ENCODE assay signal across 11 cellular contexts in the genomic region with DNA sequence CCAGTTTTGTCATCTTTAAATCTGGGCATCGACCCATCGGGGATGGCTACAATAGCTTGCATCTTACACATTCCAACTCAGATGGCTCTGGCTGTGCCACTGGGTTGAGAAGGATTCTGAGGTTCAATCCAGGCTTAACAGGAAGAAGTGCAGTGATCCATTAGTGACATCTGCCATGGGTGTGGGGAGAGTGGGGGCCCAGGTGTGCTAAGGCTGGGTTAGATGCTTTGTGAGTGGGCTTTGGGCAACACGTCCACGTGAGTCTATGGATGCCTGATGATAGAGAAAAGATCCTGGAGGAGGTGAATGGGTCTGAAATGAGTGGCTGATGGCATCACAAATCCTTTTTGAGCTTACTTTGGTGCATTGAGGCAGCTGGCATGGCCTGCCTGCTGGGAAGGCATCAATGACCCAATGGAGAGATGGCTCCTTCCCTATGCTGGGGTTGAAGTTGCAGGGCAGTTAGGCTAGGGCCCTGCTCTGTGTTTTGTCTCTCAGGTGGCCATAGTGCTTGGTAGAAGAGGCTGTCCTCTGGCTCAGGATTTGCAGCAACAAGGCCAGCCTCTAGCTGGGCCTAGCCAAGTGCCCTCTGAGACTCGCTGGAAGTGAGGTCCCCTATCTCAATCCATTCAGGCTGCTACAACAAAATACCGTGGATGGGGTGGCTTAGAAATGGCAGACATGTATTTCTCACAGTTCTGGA. TPM values are rescaled to one million over a fixed set of nuclear protein-coding genes. Genes with fewer than 3 reads are reported as not detected.
DNase-seq lines count a peak whose midpoint lies in the region; ATAC-seq, FAIRE-seq and TF ChIP-seq lines count a peak whose summit lies in the region.
"Had no signal": no experiment of that assay in that cellular context is flagged by ENCODE, and none has a peak within 500 bp of the region (broad histone marks: within the 10 kb centered on the region; RNA-seq: fewer than 3 reads in every experiment).

No MANE protein-coding gene starts in this region.

- 100% methylated on average over 2 of the region's 6 CpGs; no CpG with 5 or more reads in 1 of the 2 experiments for WGBS in IMR-90 (ENCODE audit: extremely low coverage in 2 of 2, insufficient read length in 1 of 2), 2 experiments
- WGBS in spleen, 5 donors, result 71 to 91% (median 80%) methylated on average over 6 of the region's 6 CpGs

- no peak for TF ChIP-seq CTCF in IMR-90 (conservative IDR thresholded peaks at IDR 0.05; ENCODE audit: low read depth, low read length)
- no peak for TF ChIP-seq CTCF in astrocyte (IDR thresholded peaks at IDR 0.05; ENCODE audit: insufficient read depth, low read depth, low read length)
- TF ChIP-seq CTCF in spleen (IDR thresholded peaks at IDR 0.05 in 8 of 11, conservative IDR thresholded peaks at IDR 0.05 in 3 of 11), result no peak

- peak overlapping the region; percentile 47; the same call in 1 of the 2 replicates for H4K5ac ChIP-seq in IMR-90 (ENCODE audit: low read depth, low read length)

- no peak overlapping the region for H3K4me3 ChIP-seq in IMR-90 (ENCODE audit: insufficient read depth, low read depth, low read length)
- H3K4me3 ChIP-seq in astrocyte (ENCODE audit: insufficient read depth, low read depth, low read length), result no peak overlapping the region
- H3K4me3 ChIP-seq in spleen, result no peak overlapping the region
- H3K4me3 ChIP-seq: HAP-1 had no signal

- POLR2A ChIA-PET in IMR-90 (lab: Charles Lee; ENCODE audit: unreplicated experiment), result interaction anchor here (2.4 kb wide), 1 partner anchor 147 kb away, joined by 8 read pairs; a partner anchor contains a TSS

- H3K27ac ChIP-seq in IMR-90 (ENCODE audit: insufficient read depth, low read length) (peak overlapping the region; percentile 89), astrocyte (ENCODE audit: low read depth, low read length) (peak overlapping the region; percentile 85), spleen (peak overlapping the region in 7 of 8 donors; percentile 32 to 91 (median 80))

- H3K4me1 ChIP-seq in IMR-90 (ENCODE audit: control insufficient read depth, insufficient read depth, low read length) (peaks cover 48% of the 10 kb centered on the region), astrocyte (ENCODE audit: insufficient read depth, low read length) (peaks cover 65% of the 10 kb centered on the region), spleen (peaks cover 41 to 84% (median 61%) of the 10 kb centered on the region in 6 donors)

- H3K4me2 ChIP-seq in IMR-90 (ENCODE audit: low read depth, low read length), result no peak overlapping the region
- H3K4me2 ChIP-seq in astrocyte (ENCODE audit: low read length), result peak overlapping the region; percentile 66

- H3K9me3 Mint-ChIP-seq in astrocyte (ENCODE audit: unreplicated experiment), result no peaks in the 10 kb centered on the region
- H3K9me3 Mint-ChIP-seq: CD4-positive, alpha-beta memory T cell had no signal

- H3K36me3 Mint-ChIP-seq in astrocyte (ENCODE audit: low read depth, unreplicated experiment), result no peaks in the 10 kb centered on the region

- H3K27me3 Mint-ChIP-seq in astrocyte (ENCODE audit: low read depth, unreplicated experiment), result no peaks in the 10 kb centered on the region
- H3K27me3 Mint-ChIP-seq: CD4-positive, alpha-beta memory T cell had no signal

- peak overlapping the region; percentile 100 for H2BK120ac ChIP-seq in IMR-90 (ENCODE audit: low read depth, low read length)

- BruUV-seq in IMR-90 (replicated peaks; lab: Mats Ljungman, UMichigan), result no TSS peak

- no peak for TF ChIP-seq RAD21 in IMR-90 (IDR thresholded peaks at IDR 0.05; ENCODE audit: low read length)

- H4K91ac ChIP-seq in IMR-90 (ENCODE audit: insufficient read depth, low read depth, low read length), result peak overlapping the region; percentile 100

- H3K36me3 ChIP-seq in IMR-90 (ENCODE audit: control insufficient read depth, insufficient read depth, low read length), result no peaks in the 10 kb centered on the region
- H3K36me3 ChIP-seq in astrocyte (ENCODE audit: insufficient read depth, low read length), result no peaks in the 10 kb centered on the region
- no peaks in the 10 kb centered on the region for H3K36me3 ChIP-seq in spleen
- H3K36me3 ChIP-seq: HAP-1 had no signal

- peak overlapping the region; percentile 25 for H2AK9ac ChIP-seq in IMR-90 (replicated peaks; ENCODE audit: low read depth, low read length, poor library complexity)

- H4K20me1 ChIP-seq in IMR-90 (ENCODE audit: insufficient read depth, low read length) (no peaks in the 10 kb centered on the region), astrocyte (ENCODE audit: insufficient read depth, low read length) (no peaks in the 10 kb centered on the region)

- in situ Hi-C loops in IMR-90 (cut with MboI; ENCODE audit: low sequenced_read_pairs), result no loop called here

- FAIRE-seq in astrocyte (lab: Jason Lieb, UNC), result no peak

- peaks cover 0 to 7% of the 10 kb centered on the region in 2 experiments; a peak in 1 of 4 replicates for H3K79me1 ChIP-seq in IMR-90 (ENCODE audit: low read depth in 1 of 2, low read length in 2 of 2)

- H3K56ac ChIP-seq in IMR-90 (ENCODE audit: extremely low read depth, insufficient read depth, low read length), result no peak overlapping the region

- peak overlapping the region; percentile 7 for H2BK5ac ChIP-seq in IMR-90 (ENCODE audit: low read depth, low read length, poor library complexity, severe bottlenecking)

- peak overlapping the region; percentile 82 to 96 for H4K8ac ChIP-seq in IMR-90 (ENCODE audit: low read depth in 2 of 2, low read length in 2 of 2)

- no peak for TF ChIP-seq POLR2A in IMR-90 (IDR thresholded peaks at IDR 0.05; ENCODE audit: low read depth, low read length)
- no peak for TF ChIP-seq POLR2A in spleen (IDR thresholded peaks at IDR 0.05)

- peaks cover 58% of the 10 kb centered on the region for H3K4me1 Mint-ChIP-seq in astrocyte (ENCODE audit: low read depth, unreplicated experiment)

- H3K79me2 ChIP-seq in astrocyte (ENCODE audit: insufficient read depth, low read length), result no peaks in the 10 kb centered on the region

- ATAC-seq in IMR-90 (ENCODE audit: low read depth) (peak; percentile 2; the same call in 1 of the 2 replicates), left lobe of liver (peak; percentile 36), GM19395 (IDR thresholded peaks at IDR 0.05; ENCODE audit: unreplicated experiment) (no peak), GM21360 (IDR thresholded peaks at IDR 0.05; ENCODE audit: unreplicated experiment) (no peak), HG03354 (IDR thresholded peaks at IDR 0.05; ENCODE audit: poor library complexity, severe bottlenecking, unreplicated experiment) (no peak)

- H2AK5ac ChIP-seq in IMR-90 (ENCODE audit: low read depth, low read length), result peak overlapping the region; percentile 93

- H3K18ac ChIP-seq in IMR-90 (ENCODE audit: low read depth, low read length), result peak overlapping the region; percentile 70

- H3K9ac ChIP-seq in IMR-90 (ENCODE audit: low read depth, low read length), result no peak overlapping the region
- H3K9ac ChIP-seq in astrocyte (ENCODE audit: low read length), result peak overlapping the region; percentile 31

- H2BK15ac ChIP-seq in IMR-90 (ENCODE audit: low read depth, low read length), result peak overlapping the region; percentile 91; the same call in 2 of the 3 replicates

- peak overlapping the region; percentile 77 for H2AFZ ChIP-seq in IMR-90 (replicated peaks; ENCODE audit: low read length, poor library complexity)
- H2AFZ ChIP-seq in astrocyte (ENCODE audit: low read depth, low read length), result no peak overlapping the region

- peak overlapping the region; percentile 44; the same call in 1 of the 2 replicates for H3K23ac ChIP-seq in IMR-90 (ENCODE audit: low read depth, low read length)

- H3K27ac Mint-ChIP-seq in astrocyte (ENCODE audit: unreplicated experiment), result peak overlapping the region; percentile 29

- H3K9me3 ChIP-seq in IMR-90 (ENCODE audit: control insufficient read depth, insufficient read depth, low read length) (no peaks in the 10 kb centered on the region), astrocyte (ENCODE audit: insufficient read depth, low read depth, low read length) (no peaks in the 10 kb centered on the region), spleen (no peaks in the 10 kb centered on the region)
- H3K9me3 ChIP-seq: HAP-1 had no signal

- peak overlapping the region; percentile 97 for H2BK20ac ChIP-seq in IMR-90 (ENCODE audit: low read depth, low read length)

- dilution Hi-C loops in IMR-90 (cut with HindIII; ENCODE audit: low sequenced_read_pairs, unreplicated experiment), result no loop called here

- peaks cover 53% of the 10 kb centered on the region for H3K9me1 ChIP-seq in IMR-90 (ENCODE audit: insufficient read depth, low read length)

- CTCF ChIA-PET in IMR-90 (lab: Yijun Ruan, JAX), result no interaction called here

- peak overlapping the region; percentile 89 for H3K14ac ChIP-seq in IMR-90 (replicated peaks; ENCODE audit: low read depth, low read length)

- intact Hi-C loops in IMR-90 (cut with micrococcal nuclease) (no loop called here), spleen (cut with DNase I; ENCODE audit: low total_unique reads) (no loop called here)

- DNase-seq in IMR-90, result no peak
- no peak for DNase-seq in astrocyte (ENCODE audit: low read depth)
- peak; percentile 67 for DNase-seq in left lobe of liver (ENCODE audit: low spot score)
- peak; percentile 50 for DNase-seq in spleen
- no peak for DNase-seq in NOMO-1 (lab: John Stamatoyannopoulos, UW; ENCODE audit: unreplicated experiment in 2 of 2)
- DNase-seq: CD4-positive, alpha-beta memory T cell; RPMI8226 had no signal

- H3K4me3 Mint-ChIP-seq in astrocyte (ENCODE audit: unreplicated experiment), result no peak overlapping the region
- H3K4me3 Mint-ChIP-seq: CD4-positive, alpha-beta memory T cell had no signal

- H3K27me3 ChIP-seq in IMR-90 (ENCODE audit: control insufficient read depth, insufficient read depth, low read length) (no peaks in the 10 kb centered on the region), astrocyte (ENCODE audit: insufficient read depth, low read length) (no peaks in the 10 kb centered on the region), spleen (replicated peaks in 1 of 7) (peaks cover 0 to 6% (median 0%) of the 10 kb centered on the region in 7 donors)

- H3K4ac ChIP-seq in IMR-90 (ENCODE audit: low read depth, low read length), result peak overlapping the region; percentile 99

TF ChIP-seq in IMR-90, 13 proteins besides CTCF, POLR2A, EP300 and RAD21 (continues in another document):
- TF ChIP-seq MAZ (IDR thresholded peaks at IDR 0.05; ENCODE audit: borderline replicate concordance, low read depth, low read length), result no peak

RNA-seq across cellular contexts. Expression of a gene that starts 56.7 kb away (rescaled TPM):
- 9.0 and 10.3 TPM in 2 replicates for total RNA-seq in IMR-90 (2012; rRNA removed)
- polyA plus RNA-seq in IMR-90 (2012; rRNA removed), result 13.6 and 14.8 TPM in 2 replicates
- polyA plus RNA-seq in IMR-90 (2012; cell fraction: cytosol; rRNA removed), result 12.6 and 13.7 TPM in 2 replicates
- 34.4 and 38.9 TPM in 2 replicates for polyA plus RNA-seq in IMR-90 (2012; cell fraction: nucleus; rRNA removed; ENCODE audit: low replicate concordance)
- 20.7 and 21.0 TPM in 2 replicates for total RNA-seq in astrocyte
- total RNA-seq in left lobe of liver, result 20.1 TPM
- 10 to 100 TPM; 21.1 to 38.0 (median 31.3) TPM for total RNA-seq in spleen
- polyA plus RNA-seq in spleen, result 10 to 100 TPM in 2 of 3 donors, 1 to 10 TPM in 1; 8.8 to 23.5 (median 13.8) TPM

Comparison
In these comparisons a context has a peak if more than half of its experiments do, and no peak if none do; other contexts are left out.
1. ATAC-seq: peak in IMR-90 (single experiment) and left lobe of liver (single experiment); none in GM19395 (single experiment), GM21360 (single experiment) and HG03354 (single experiment).
2. DNase-seq: peak in left lobe of liver (single experiment) and spleen (single experiment); none in IMR-90 (single experiment), astrocyte (single experiment) and NOMO-1 (0 of 2).
3. Peak in every context shown above with its lines, with median percentiles within 50 percentile points of each other: H3K27ac ChIP-seq.